Comparison of ENCODE assay signal across 17 cellular contexts in genomic region chr16:79721186-79721745, GRCh38.
DNase-seq lines count a peak whose midpoint lies in the region; ATAC-seq and TF ChIP-seq lines count a peak whose summit lies in the region.
"Had no signal": no experiment of that assay in that cellular context is flagged by ENCODE, and none has a peak within 500 bp of the region (broad histone marks: within the 10 kb centered on the region; RNA-seq: fewer than 3 reads in every experiment).

No MANE protein-coding gene starts in this region.

- ATAC-seq in aorta (ENCODE audit: low FRiP score), result peak; percentile 24
- ATAC-seq in SK-N-SH treated with all-trans-retinoic acid at 6 μM for 48 hours, result no peak
- ATAC-seq: PC-3 had no signal

- no peak overlapping the region for H3K4me3 Mint-ChIP-seq in nephron

- peaks cover 4% of the 10 kb centered on the region for H3K36me3 Mint-ChIP-seq in nephron (ENCODE audit: low read depth)

- H3K4me1 ChIP-seq in aorta (ENCODE audit: control insufficient read depth in 1 of 2, insufficient read depth in 2 of 2, low read length in 2 of 2), result peaks cover 2 to 16% of the 10 kb centered on the region in 2 donors

- no peak for TF ChIP-seq CTCF in fibroblast of villous mesenchyme (IDR thresholded peaks at IDR 0.05; ENCODE audit: insufficient read depth, low read depth, low read length)
- TF ChIP-seq CTCF in nephron (IDR thresholded peaks at IDR 0.05; ENCODE audit: unreplicated experiment in 3 of 3), result no peak

- peak overlapping the region; percentile 32 to 57 for H3K27ac ChIP-seq in aorta (ENCODE audit: low read depth in 1 of 2, low read length in 2 of 2)
- H3K27ac ChIP-seq: RWPE1 had no signal

- WGBS in aorta, 2 donors, result 8 to 19% methylated on average over 8 of the region's 8 CpGs

- H3K4me3 ChIP-seq in fibroblast of villous mesenchyme (ENCODE audit: low read depth, low read length) (no peak overlapping the region), aorta (ENCODE audit: low read length in 2 of 2) (no peak overlapping the region)

- intact Hi-C loops in aorta (cut with DNase I), result no loop called here

- no peaks in the 10 kb centered on the region for H3K36me3 ChIP-seq in aorta (ENCODE audit: control insufficient read depth in 1 of 2, insufficient read depth in 2 of 2, low read length in 1 of 2)

- peaks cover 46% of the 10 kb centered on the region for H3K4me1 Mint-ChIP-seq in nephron

- DNase-seq in fibroblast of villous mesenchyme (ENCODE audit: low read depth), result peak; percentile 28
- DNase-seq in smooth muscle cell of the brain vasculature (ENCODE audit: low read depth, low spot score), result peak; percentile 26
- no peak for DNase-seq in aorta
- no peak for DNase-seq in stimulated activated naive CD4-positive, alpha-beta T cell treated with Interleukin-2 at 50 U/mL for 16 hours (lab: John Stamatoyannopoulos, UW)
- DNase-seq in EL, result no peak
- DNase-seq: COR-L47, DMS153, KG1, NCI-H1048, NCI-H1436 treated with DMSO at 0.1 percent for 48 hours, NCI-H2029 treated with DMSO at 0.1 percent for 48 hours, NCI-H510A, NCI-H774, PC-3 had no signal

- no peaks in the 10 kb centered on the region for H3K27me3 ChIP-seq in aorta (ENCODE audit: control insufficient read depth in 1 of 2, insufficient read depth in 2 of 2, low read length in 1 of 2)

- H3K27me3 Mint-ChIP-seq in nephron (ENCODE audit: low read depth), result no peaks in the 10 kb centered on the region

- peaks cover 3% of the 10 kb centered on the region for H3K9me3 Mint-ChIP-seq in nephron

- no peaks in the 10 kb centered on the region for H3K9me3 ChIP-seq in aorta (ENCODE audit: control insufficient read depth, low read length)

- H3K27ac Mint-ChIP-seq in nephron, result peak overlapping the region; percentile 65 to 94 (median 90)

TF ChIP-seq in SK-N-SH treated with all-trans-retinoic acid at 6 μM for 48 hours, 23 proteins besides CTCF, POLR2A, EP300 and RAD21:
- TF ChIP-seq CSRNP3 (CRISPR knock-in tag; IDR thresholded peaks at IDR 0.05), result no peak

Comparison
In these comparisons a context has a peak if more than half of its experiments do, and no peak if none do; other contexts are left out.
1. DNase-seq: peak in fibroblast of villous mesenchyme (single experiment) and smooth muscle cell of the brain vasculature (single experiment); none in aorta (0 of 2), stimulated activated naive CD4-positive, alpha-beta T cell treated with Interleukin-2 at 50 U/mL for 16 hours (single experiment) and EL (single experiment).